22 cellular contexts compared by ENCODE assay signal in genomic region chr13:35179494-35179893, GRCh38.
DNase-seq lines count a peak whose midpoint lies in the region; ATAC-seq, FAIRE-seq and TF ChIP-seq lines count a peak whose summit lies in the region.
"Had no signal": no experiment of that assay in that cellular context is flagged by ENCODE, and none has a peak within 500 bp of the region (broad histone marks: within the 10 kb centered on the region; RNA-seq: fewer than 3 reads in every experiment).

No MANE protein-coding gene starts in this region.

- CTCF ChIA-PET in HepG2 (lab: Yijun Ruan, JAX; ENCODE audit: low intra/inter-chr PET ratio, low total read pairs): no interaction called here

- H3K27ac ChIP-seq in body of pancreas (no peak overlapping the region), right cardiac atrium (ENCODE audit: low read length) (no peak overlapping the region), HepG2 (ENCODE audit: extremely low read length, insufficient read depth, low read length) (no peak overlapping the region)
- H3K27ac ChIP-seq: ovary had no signal

- DNase-seq in Right ventricle myocardium superior (no peak), cardiac septum (ENCODE audit: low spot score) (no peak), body of pancreas (no peak), right cardiac atrium (no peak), HepG2 (ENCODE audit: low spot score) (no peak), left colon (no peak)
- DNase-seq: activated effector memory CD4-positive, alpha-beta T cell treated with anti-CD3 and anti-CD28 coated beads, Interleukin-2, amount 50 U/mL, for 16 hours; aorta; CD8-positive, alpha-beta memory T cell; DMS79 treated with DMSO at 0.1 percent for 48 hours; erythroblast; head of caudate nucleus; kidney; NCI-H1105; ovary; SHP77 treated with DMSO at 0.1 percent for 48 hours; T-helper 9 cell had no signal

- H3K4me3 ChIP-seq in body of pancreas: no peak overlapping the region
- H3K4me3 ChIP-seq in right cardiac atrium (ENCODE audit: low read length): no peak overlapping the region
- H3K4me3 ChIP-seq in HepG2 (replicated peaks in 1 of 3; ENCODE audit: insufficient read depth in 1 of 3, low read depth in 2 of 3, low read length in 3 of 3): no peak overlapping the region
- H3K4me3 ChIP-seq: ovary, smooth muscle cell, tibial nerve had no signal

- no peak overlapping the region for H3K9ac ChIP-seq in HepG2 (ENCODE audit: insufficient read depth, low read depth, low read length)

- H3K36me3 ChIP-seq in body of pancreas (replicated peaks in 1 of 2; ENCODE audit: insufficient read depth in 1 of 2, low read depth in 2 of 2): no peaks in the 10 kb centered on the region
- H3K36me3 ChIP-seq in HepG2 (replicated peaks in 1 of 2; ENCODE audit: control insufficient read depth in 1 of 2, insufficient read depth in 2 of 2, low read length in 2 of 2): no peaks in the 10 kb centered on the region
- H3K36me3 ChIP-seq: ovary, tibial nerve had no signal

- H2AFZ ChIP-seq in HepG2 (ENCODE audit: low read length): no peak overlapping the region

- no peaks in the 10 kb centered on the region for H3K9me3 ChIP-seq in body of pancreas
- H3K9me3 ChIP-seq in right cardiac atrium (ENCODE audit: control insufficient read depth, low read length): no peaks in the 10 kb centered on the region
- no peaks in the 10 kb centered on the region for H3K9me3 ChIP-seq in HepG2 (ENCODE audit: low read length)
- H3K9me3 ChIP-seq: ovary, tibial nerve had no signal

- POLR2A ChIA-PET in HepG2 (lab: Yijun Ruan, JAX): no interaction called here

- TF ChIP-seq POLR2A in body of pancreas (IDR thresholded peaks at IDR 0.05): no peak
- TF ChIP-seq POLR2A in HepG2 (IDR thresholded peaks at IDR 0.05; ENCODE audit: insufficient read depth in 1 of 2, low read depth in 2 of 2, low read length in 2 of 2): no peak

- H3K4me1 ChIP-seq in body of pancreas (no peaks in the 10 kb centered on the region), right cardiac atrium (ENCODE audit: control insufficient read depth, insufficient read depth, low read length) (no peaks in the 10 kb centered on the region), HepG2 (ENCODE audit: insufficient read depth, low read length) (no peaks in the 10 kb centered on the region)
- H3K4me1 ChIP-seq: tibial nerve had no signal

- ATAC-seq in Right ventricle myocardium superior (ENCODE audit: poor library complexity) (peak; percentile 90), body of pancreas (peak; percentile 24), right cardiac atrium (peak; percentile 59 to 86), HepG2 (no peak), GM21529 (IDR thresholded peaks at IDR 0.05; ENCODE audit: unreplicated experiment) (no peak), HG03378 (IDR thresholded peaks at IDR 0.05; ENCODE audit: unreplicated experiment) (no peak), left colon (no peak)

- in situ Hi-C loops in HepG2 (cut with HindIII; ENCODE audit: extremely low pct_ligation_motif_present, low pct_unique_long_range_greater_than_20kb): no loop called here

- TF ChIP-seq CTCF in body of pancreas (IDR thresholded peaks at IDR 0.05) (no peak), HepG2 (CRISPR knock-in tag; IDR thresholded peaks at IDR 0.05) (no peak)

- no TSS peak for BruUV-seq in HepG2 (replicated peaks; lab: Mats Ljungman, UMichigan)

- 62 to 64% methylated on average over 2 of the region's 2 CpGs for WGBS in body of pancreas, 2 donors
- WGBS in right cardiac atrium: 58% methylated on average over 2 of the region's 2 CpGs
- 95% methylated on average over 2 of the region's 2 CpGs for WGBS in HepG2 (ENCODE audit: low lambda C conversion rate)

- FAIRE-seq in HepG2 (lab: Jason Lieb, UNC): no peak
- FAIRE-seq: A204.1, kidney had no signal

- H3K27me3 ChIP-seq in body of pancreas (no peaks in the 10 kb centered on the region), right cardiac atrium (ENCODE audit: control insufficient read depth, insufficient read depth) (no peaks in the 10 kb centered on the region), HepG2 (ENCODE audit: control insufficient read depth in 1 of 2, insufficient read depth in 2 of 2, low read length in 2 of 2) (no peaks in the 10 kb centered on the region)
- H3K27me3 ChIP-seq: tibial nerve had no signal

- no peak for TF ChIP-seq RAD21 in HepG2 (CRISPR knock-in tag; IDR thresholded peaks at IDR 0.05)

- TF ChIP-seq EP300 in HepG2 (IDR thresholded peaks at IDR 0.05; ENCODE audit: low read depth in 2 of 2, low read length in 2 of 2): no peak
- TF ChIP-seq EP300 in HepG2 (CRISPR knock-in tag; IDR thresholded peaks at IDR 0.05; ENCODE audit: borderline replicate concordance): no peak

- H4K20me1 ChIP-seq in HepG2 (ENCODE audit: insufficient read depth, low read length): no peaks in the 10 kb centered on the region

- H3K79me2 ChIP-seq in HepG2 (ENCODE audit: insufficient read depth, low read length): no peaks in the 10 kb centered on the region

- H3K4me2 ChIP-seq in HepG2 (ENCODE audit: low read depth, low read length): no peak overlapping the region
- H3K4me2 ChIP-seq: smooth muscle cell had no signal

- intact Hi-C loops in Right ventricle myocardium superior (cut with DNase I) (no loop called here), cardiac septum (cut with DNase I) (no loop called here), body of pancreas (cut with DNase I) (no loop called here), right cardiac atrium (cut with DNase I) (no loop called here), HepG2 (cut with micrococcal nuclease; ENCODE audit: unreplicated experiment) (no loop called here), left colon (cut with DNase I, micrococcal nuclease) (no loop called here)

TF ChIP-seq in HepG2, 621 proteins besides CTCF, POLR2A, EP300 and RAD21:
- no peak for TF ChIP-seq AGO2 (optimal IDR thresholded peaks at IDR 0.05; ENCODE audit: low read depth, low read length)

Comparison
In these comparisons a context has a peak if more than half of its experiments do, and no peak if none do; other contexts are left out.
1. ATAC-seq: peak in Right ventricle myocardium superior (single experiment), body of pancreas (single experiment) and right cardiac atrium (2 of 2); none in HepG2 (single experiment), GM21529 (single experiment), HG03378 (single experiment) and left colon (single experiment).